Comparison of ENCODE assay signal across 17 cellular contexts in the genomic region with DNA sequence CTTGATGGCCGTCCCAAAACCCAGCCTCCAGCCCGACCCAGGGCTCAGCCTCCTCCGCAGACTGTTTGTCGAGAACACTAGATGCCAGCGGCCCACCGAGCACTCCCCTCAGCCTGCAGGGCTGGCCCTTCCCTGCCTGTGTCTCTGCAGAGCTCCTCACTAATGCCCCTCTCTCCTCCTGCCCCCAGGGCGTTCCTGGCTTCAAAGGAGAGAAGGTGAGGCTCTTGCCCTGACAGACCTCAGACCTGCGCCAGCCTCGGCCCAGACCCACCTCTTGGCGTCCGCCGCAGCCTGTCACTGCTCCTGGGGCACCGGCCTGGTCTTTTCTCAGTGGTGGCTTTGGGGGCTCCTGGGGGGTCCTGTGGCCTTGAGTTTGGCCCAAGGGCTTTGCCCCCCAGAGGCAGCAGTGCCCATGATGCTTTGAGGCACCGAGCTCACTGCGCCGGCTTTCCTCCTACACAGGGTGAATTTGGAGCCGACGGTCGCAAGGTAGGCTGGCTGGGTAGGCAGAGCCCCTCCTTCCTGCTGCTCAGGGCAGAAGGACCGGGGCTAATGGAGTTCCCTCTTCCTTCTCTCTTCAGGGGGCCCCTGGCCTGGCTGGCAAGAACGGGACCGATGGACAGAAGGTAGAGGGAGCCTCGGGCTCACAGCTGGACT. TPM values are rescaled to one million over a fixed set of nuclear protein-coding genes. Genes with fewer than 3 reads are reported as not detected.
DNase-seq lines count a peak whose midpoint lies in the region; ATAC-seq and TF ChIP-seq lines count a peak whose summit lies in the region.
"Had no signal": no experiment of that assay in that cellular context is flagged by ENCODE, and none has a peak within 500 bp of the region (broad histone marks: within the 10 kb centered on the region; RNA-seq: fewer than 3 reads in every experiment).

No MANE protein-coding gene starts in this region.

- H3K36me3 ChIP-seq in BE2C (no peaks in the 10 kb centered on the region), MG63 (peaks cover 97% of the 10 kb centered on the region), left ventricle myocardium inferior (peaks cover 94% of the 10 kb centered on the region), ovary (no peaks in the 10 kb centered on the region)

- TF ChIP-seq POLR2A in ovary (IDR thresholded peaks at IDR 0.05) = no peak

- TF ChIP-seq CTCF in BE2C (IDR thresholded peaks at IDR 0.05; ENCODE audit: low read depth, low read length) = no peak
- TF ChIP-seq CTCF in left ventricle myocardium inferior (IDR thresholded peaks at IDR 0.05; ENCODE audit: borderline replicate concordance) = no peak
- TF ChIP-seq CTCF in ovary (IDR thresholded peaks at IDR 0.05) = no peak

- intact Hi-C loops in left ventricle myocardium inferior (cut with micrococcal nuclease) (no loop called here), ovary (cut with DNase I) (no loop called here)

- H3K4me3 ChIP-seq in BE2C (ENCODE audit: low read depth, low read length) (no peak overlapping the region), MG63 (no peak overlapping the region), left ventricle myocardium inferior (no peak overlapping the region), ovary (no peak overlapping the region)

- DNase-seq in BE2C (peak; percentile 11), MG63 (peak; percentile 0), left ventricle myocardium inferior (peak; percentile 8), ovary (peak in 3 of 5 donors; percentile 6 to 34 (median 15)), NCI-H2107 treated with DMSO at 0.1 percent for 48 hours (lab: John Stamatoyannopoulos, UW; ENCODE audit: unreplicated experiment) (no peak), T-helper 9 cell (no peak)
- DNase-seq in activated effector memory CD4-positive, alpha-beta T cell treated with anti-CD3 and anti-CD28 coated beads, Interleukin-2, amount 50 U/mL, for 16 hours = no peak
- DNase-seq: activated CD8-positive, alpha-beta T cell treated with anti-CD3 and anti-CD28 coated beads for 36 hours; central memory CD4-positive, alpha-beta T cell; hypothalamus; KBM-7; NCI-H1930; stimulated activated CD4-positive, alpha-beta T cell treated with anti-CD3 and anti-CD28 coated beads, Interleukin-2, amount 100 ng/mL, for 48 hours had no signal

- ATAC-seq in GM21447 (IDR thresholded peaks at IDR 0.05; ENCODE audit: unreplicated experiment) = no peak
- ATAC-seq: activated CD8-positive, alpha-beta T cell treated with anti-CD3 and anti-CD28 coated beads for 36 hours had no signal

- WGBS in ovary, 3 donors = 79 to 89% (median 81%) methylated on average over 19 to 23 of the region's 23 CpGs

- H3K9me3 ChIP-seq in BE2C (no peaks in the 10 kb centered on the region), MG63 (peaks cover 8% of the 10 kb centered on the region), left ventricle myocardium inferior (replicated peaks) (peaks cover 10% of the 10 kb centered on the region), ovary (no peaks in the 10 kb centered on the region)

- H3K4me1 ChIP-seq in BE2C = no peaks in the 10 kb centered on the region
- H3K4me1 ChIP-seq in left ventricle myocardium inferior = peaks cover under 1% of the 10 kb centered on the region
- H3K4me1 ChIP-seq in ovary (ENCODE audit: insufficient read depth) = no peaks in the 10 kb centered on the region
- H3K4me1 ChIP-seq: parathyroid adenoma had no signal

- no peaks in the 10 kb centered on the region for H3K27me3 ChIP-seq in BE2C
- H3K27me3 ChIP-seq in MG63 = no peaks in the 10 kb centered on the region
- no peaks in the 10 kb centered on the region for H3K27me3 ChIP-seq in left ventricle myocardium inferior (ENCODE audit: low read depth)
- H3K27me3 ChIP-seq in ovary = no peaks in the 10 kb centered on the region

- no peak for TF ChIP-seq EP300 in ovary (IDR thresholded peaks at IDR 0.05)

- H3K27ac ChIP-seq in left ventricle myocardium inferior (replicated peaks) (no peak overlapping the region), ovary (no peak overlapping the region)
- H3K27ac ChIP-seq: parathyroid adenoma had no signal

RNA-seq across cellular contexts. Expression of a gene that starts 18.4 kb away (rescaled TPM):
- polyA plus RNA-seq in BE2C (2012; ENCODE audit: insufficient read depth, insufficient read length, low read depth) = 14.8 TPM
- 949 and 1,198 TPM in 2 replicates for total RNA-seq in MG63 (2014; rRNA removed; shearing (Covaris generic); ENCODE audit: low replicate concordance)
- total RNA-seq in left ventricle myocardium inferior (157 TPM), ovary (1,000 to 10,000 TPM in 1 of 7 donors, 100 to 1,000 TPM in 6; 222 to 1,092 (median 831) TPM)
- polyA plus RNA-seq in ovary = 100 to 1,000 TPM in 1 of 2 donors, 10 to 100 TPM in 1; 50.9 to 818 TPM

RNA-seq across cellular contexts. Expression of a gene that starts 39.1 kb away (rescaled TPM):
- polyA plus RNA-seq in BE2C (2012; ENCODE audit: insufficient read depth, insufficient read length, low read depth) = 3.1 TPM
- not detected in 2 replicates for total RNA-seq in MG63 (2014; rRNA removed; shearing (Covaris generic); ENCODE audit: low replicate concordance)
- total RNA-seq in left ventricle myocardium inferior = 2.2 TPM
- 1 to 10 TPM in 5 of 7 donors, under 1 TPM in 2; 0.83 to 7.5 (median 3.8) TPM for total RNA-seq in ovary
- polyA plus RNA-seq in ovary = 1 to 10 TPM in 1 of 2 donors, not detected in 1; 3.5 TPM
- total RNA-seq: epithelial cell of proximal tubule had no signal
- polyA plus RNA-seq: mammary epithelial cell had no signal

Comparison
In these comparisons a context has a peak if more than half of its experiments do, and no peak if none do; other contexts are left out.
1. DNase-seq: peak in BE2C (single experiment), MG63 (single experiment), left ventricle myocardium inferior (single experiment) and ovary (3 of 5); none in NCI-H2107 treated with DMSO at 0.1 percent for 48 hours (single experiment), T-helper 9 cell (single experiment) and activated effector memory CD4-positive, alpha-beta T cell treated with anti-CD3 and anti-CD28 coated beads, Interleukin-2, amount 50 U/mL, for 16 hours (single experiment).